In the genomic region with DNA sequence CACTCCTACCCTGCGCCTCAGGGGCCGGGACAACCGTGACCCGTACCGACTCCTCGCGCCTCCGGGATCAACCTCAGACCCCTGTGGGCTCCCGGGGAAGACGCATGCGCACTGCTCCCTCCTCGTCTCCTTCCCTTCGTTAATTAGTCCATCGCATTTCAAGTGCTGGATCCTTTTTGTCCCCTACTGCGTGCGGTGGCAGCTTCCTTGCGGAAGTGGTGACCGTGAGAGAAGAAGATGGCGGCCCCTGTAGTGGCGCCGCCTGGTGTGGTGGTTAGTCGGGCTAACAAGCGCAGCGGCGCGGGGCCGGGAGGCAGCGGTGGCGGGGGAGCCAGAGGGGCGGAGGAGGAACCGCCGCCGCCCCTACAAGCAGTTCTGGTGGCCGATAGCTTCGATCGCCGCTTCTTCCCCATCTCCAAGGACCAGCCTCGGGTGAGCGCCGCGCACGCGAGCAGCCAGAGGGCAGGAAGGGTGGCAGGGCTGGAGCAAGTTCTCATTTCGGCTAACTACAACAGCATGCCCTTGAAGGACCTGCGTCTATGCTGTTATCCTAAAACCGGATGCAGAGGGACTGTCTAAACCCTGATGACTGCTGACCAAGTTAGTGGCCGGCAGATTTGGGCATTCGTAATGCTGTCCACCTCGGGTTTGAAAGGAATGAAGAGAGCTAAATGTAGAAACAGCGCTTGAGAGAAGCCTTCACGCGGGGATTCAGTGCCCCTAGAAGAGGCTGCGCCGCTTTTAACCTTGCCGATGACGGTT, we compare ENCODE assay signal across 8 cellular contexts. TPM values are rescaled to one million over a fixed set of nuclear protein-coding genes. Genes with fewer than 3 reads are reported as not detected.
A peak's percentile ranks its signal among the peaks of the same experiment; 100 is the strongest.
DNase-seq lines count a peak whose midpoint lies in the region; ATAC-seq and TF ChIP-seq lines count a peak whose summit lies in the region.

TSS of gene EIF2B5 (plus strand) at position 210 of the 762 bp plus-strand sequence. CDS start at position 238, 28 bp downstream.

- no peaks in the 10 kb centered on the region for H3K27me3 ChIP-seq in left lung

- H3K27ac ChIP-seq in C4-2B, result peak within 1 kb of the TSS; percentile 99
- H3K27ac ChIP-seq in left lung, result peak within 1 kb of the TSS; percentile 79 to 88

- ATAC-seq in GM19328 (IDR thresholded peaks at IDR 0.05; ENCODE audit: unreplicated experiment) (peak; percentile 93), HG03520 (IDR thresholded peaks at IDR 0.05; ENCODE audit: unreplicated experiment) (peak; percentile 89), left lung (peak; percentile 92)

- H3K4me1 ChIP-seq in left lung, result peaks cover 9 to 29% of the 10 kb centered on the region in 2 donors

- no peaks in the 10 kb centered on the region for H3K9me3 ChIP-seq in left lung

- peak; percentile 99 for DNase-seq in NCI-H69 (lab: John Stamatoyannopoulos, UW)
- DNase-seq in activated CD4-positive, alpha-beta T cell treated with anti-CD3 and anti-CD28 coated beads, Interleukin-2, amount 50 U/mL, for 1 hour, result peak; percentile 79
- DNase-seq in dedifferentiated amniotic fluid mesenchymal stem cell (ENCODE audit: extremely low spot score), result peak; percentile 90
- peak; percentile 92 to 95 for DNase-seq in left lung
- DNase-seq in stimulated activated CD4-positive, alpha-beta T cell treated with anti-CD3 and anti-CD28 coated beads, Interleukin-4, amount 100 ng/mL, for 24 hours, result peak; percentile 91

- peaks cover 0 to 30% of the 10 kb centered on the region in 2 donors for H3K36me3 ChIP-seq in left lung

- intact Hi-C loops in left lung (cut with DNase I), result no loop called here

- peak; percentile 41 for TF ChIP-seq CTCF in C4-2B (conservative IDR thresholded peaks at IDR 0.05)
- TF ChIP-seq CTCF in left lung (IDR thresholded peaks at IDR 0.05), result peak in 1 of 2 donors; percentile 34

- peak within 1 kb of the TSS; percentile 74 to 92 for H3K4me3 ChIP-seq in left lung

RNA-seq across cellular contexts. Expression of gene EIF2B5, which starts in this region (rescaled TPM):
- 10 to 100 TPM; 32.2 to 44.5 TPM for total RNA-seq in left lung

Comparison
In these comparisons a context has a peak if more than half of its experiments do, and no peak if none do; other contexts are left out.
1. Peak in every context shown above with its lines: DNase-seq, ATAC-seq, H3K4me3 ChIP-seq and H3K27ac ChIP-seq.